Comparison of ENCODE assay signal across 8 cellular contexts in genomic region chr13:112969692-112970338, GRCh38. TPM values are rescaled to one million over a fixed set of nuclear protein-coding genes. Genes with fewer than 3 reads are reported as not detected.
DNase-seq lines count a peak whose midpoint lies in the region; ATAC-seq and TF ChIP-seq lines count a peak whose summit lies in the region.

No MANE protein-coding gene starts in this region.

- POLR2A ChIA-PET in CD4-positive, alpha-beta T cell (lab: Charles Lee), result interaction anchor here (1.0 to 3.2 kb wide), 3 partner anchors 27 to 239 kb away, joined by 4 to 26 read pairs (median 15); partner anchors contain the start of genes CUL4A and PCID2

- intact Hi-C loops in CD4-positive, alpha-beta T cell (cut with DNase I, micrococcal nuclease), result loop anchor here (1.0 to 2.0 kb wide), 2 partner anchors 28 to 241 kb away; no protein-coding TSS in a partner anchor
- intact Hi-C loops in dorsolateral prefrontal cortex (cut with DNase I), result loop anchor here in 1 of 2 donors (1.0 kb wide), 1 partner anchor 28 kb away; no protein-coding TSS in a partner anchor

- CTCF ChIA-PET in CD4-positive, alpha-beta T cell (lab: Charles Lee), result interaction anchor here (0.8 kb wide), 1 partner anchor 60 kb away, joined by 4 read pairs; no protein-coding TSS in a partner anchor

- peak overlapping the region; percentile 89 for H3K4me3 Mint-ChIP-seq in CD4-positive, alpha-beta T cell

- H3K36me3 ChIP-seq in neural cell (ENCODE audit: insufficient read depth, low read length), result no peaks in the 10 kb centered on the region

- H3K79me2 ChIP-seq in neural cell (replicated peaks; ENCODE audit: insufficient read depth, low read length), result peaks cover 33% of the 10 kb centered on the region

- TF ChIP-seq RAD21 in neural cell (conservative IDR thresholded peaks at IDR 0.05), result no peak

- no peak for TF ChIP-seq EP300 in neural cell (conservative IDR thresholded peaks at IDR 0.05; ENCODE audit: poor library complexity, severe bottlenecking)

- peak overlapping the region; percentile 80 for H3K27ac Mint-ChIP-seq in CD4-positive, alpha-beta T cell

- H3K9me3 ChIP-seq in CD4-positive, alpha-beta T cell (ENCODE audit: control insufficient read depth, low read length), result no peaks in the 10 kb centered on the region
- H3K9me3 ChIP-seq in neural cell (ENCODE audit: low read length), result no peaks in the 10 kb centered on the region

- H3K4me2 ChIP-seq in neural cell (ENCODE audit: low read length), result peak overlapping the region; percentile 65

- peaks cover 37% of the 10 kb centered on the region for H3K4me1 Mint-ChIP-seq in CD4-positive, alpha-beta T cell (ENCODE audit: low read depth)

- H3K9me3 Mint-ChIP-seq in CD4-positive, alpha-beta T cell, result no peaks in the 10 kb centered on the region

- H3K9ac ChIP-seq in neural cell (ENCODE audit: low read length), result peak overlapping the region; percentile 87

- TF ChIP-seq CTCF in CD4-positive, alpha-beta T cell (IDR thresholded peaks at IDR 0.05), result no peak
- no peak for TF ChIP-seq CTCF in LNCaP clone FGC (IDR thresholded peaks at IDR 0.05; ENCODE audit: control insufficient read depth, extremely low read depth, insufficient read depth)
- no peak for TF ChIP-seq CTCF in dorsolateral prefrontal cortex (IDR thresholded peaks at IDR 0.05 in 54 of 56, conservative IDR thresholded peaks at IDR 0.05 in 2 of 56; ENCODE audit: low read depth in 1 of 56, partially characterized antibody in 56 of 56)
- no peak for TF ChIP-seq CTCF in neural cell (IDR thresholded peaks at IDR 0.05; ENCODE audit: poor library complexity, severe bottlenecking)

- H3K4me3 ChIP-seq in LNCaP clone FGC (ENCODE audit: low read depth, low read length), result peak overlapping the region; percentile 67
- H3K4me3 ChIP-seq in dorsolateral prefrontal cortex, result peak overlapping the region; percentile 32 to 76 (median 61)
- H3K4me3 ChIP-seq in neural cell (ENCODE audit: low read length), result peak overlapping the region; percentile 72

- no peaks in the 10 kb centered on the region for H3K9me2 ChIP-seq in neural cell (ENCODE audit: insufficient read depth, low read length)

- H3K27ac ChIP-seq in CD4-positive, alpha-beta T cell (ENCODE audit: low read depth, low read length), result peak overlapping the region; percentile 47
- H3K27ac ChIP-seq in dorsolateral prefrontal cortex (peak overlapping the region in 53 of 59 donors; percentile 24 to 93 (median 76)), neural cell (ENCODE audit: low read length) (peak overlapping the region; percentile 88)

- ATAC-seq in CD4-positive, alpha-beta T cell (ENCODE audit: poor library complexity), result no peak
- ATAC-seq in GM21529 (IDR thresholded peaks at IDR 0.05; ENCODE audit: unreplicated experiment), result no peak

- no peaks in the 10 kb centered on the region for H4K20me1 ChIP-seq in neural cell (ENCODE audit: insufficient read depth)

- H3F3A ChIP-seq in neural cell (ENCODE audit: insufficient read depth, low read length, poor library complexity, severe bottlenecking), result no peaks in the 10 kb centered on the region

- no peaks in the 10 kb centered on the region for H3K27me3 ChIP-seq in CD4-positive, alpha-beta T cell (ENCODE audit: control insufficient read depth, insufficient read depth, low read length)
- H3K27me3 ChIP-seq in dorsolateral prefrontal cortex, result peaks cover 0 to 29% (median 0%) of the 10 kb centered on the region in 45 donors
- no peaks in the 10 kb centered on the region for H3K27me3 ChIP-seq in neural cell (ENCODE audit: insufficient read depth, low read depth, low read length)

- peak overlapping the region; percentile 91 for H2AFZ ChIP-seq in neural cell (ENCODE audit: low read depth, low read length)

- DNase-seq in CD4-positive, alpha-beta T cell, result no peak
- DNase-seq in LNCaP clone FGC (ENCODE audit: low read depth) (no peak), dorsolateral prefrontal cortex (peak in 7 of 10 donors; percentile 3 to 45 (median 27)), T-helper 9 cell (no peak), NCI-H2196 treated with DMSO at 0.1 percent for 48 hours (lab: John Stamatoyannopoulos, UW; ENCODE audit: unreplicated experiment) (no peak)
- DNase-seq in stimulated activated CD4-positive, alpha-beta T cell treated with anti-CD3 and anti-CD28 coated beads, Interleukin-1b, Interleukin-23, amount 100 ng/mL, for 48 hours, result no peak

- H3K27me3 Mint-ChIP-seq in CD4-positive, alpha-beta T cell, result no peaks in the 10 kb centered on the region

- peaks cover 6% of the 10 kb centered on the region for H3K36me3 Mint-ChIP-seq in CD4-positive, alpha-beta T cell (ENCODE audit: low read depth)

TF ChIP-seq in neural cell, 6 proteins besides CTCF, POLR2A, EP300 and RAD21:
- no peak for TF ChIP-seq MXI1 (conservative IDR thresholded peaks at IDR 0.05; ENCODE audit: poor library complexity, severe bottlenecking)
- TF ChIP-seq POLR2AphosphoS5 (IDR thresholded peaks at IDR 0.05), result no peak
- no peak for TF ChIP-seq REST (IDR thresholded peaks at IDR 0.05; ENCODE audit: borderline replicate concordance)
- TF ChIP-seq SMC3 (conservative IDR thresholded peaks at IDR 0.05; ENCODE audit: poor library complexity), result no peak
- no peak for TF ChIP-seq EZH2 (IDR thresholded peaks at IDR 0.05; ENCODE audit: borderline replicate concordance, insufficient read depth, low read length, poor library complexity, severe bottlenecking)

RNA-seq across cellular contexts. Expression of gene MCF2L, which starts 0.8 kb away (rescaled TPM):
- 10 to 100 TPM; 13.0 to 13.5 TPM for total RNA-seq in CD4-positive, alpha-beta T cell
- total RNA-seq in dorsolateral prefrontal cortex, result 100 to 1,000 TPM; 181 to 436 (median 311) TPM
- polyA plus RNA-seq in neural cell, result 88.0 and 95.2 TPM in 2 replicates
- polyA minus RNA-seq in neural cell, result 123 and 129 TPM in 2 replicates

Comparison
In these comparisons a context has a peak if more than half of its experiments do, and no peak if none do; other contexts are left out.
1. DNase-seq: peak in dorsolateral prefrontal cortex (7 of 10); none in CD4-positive, alpha-beta T cell (0 of 10), LNCaP clone FGC (single experiment), T-helper 9 cell (single experiment), NCI-H2196 treated with DMSO at 0.1 percent for 48 hours (single experiment) and stimulated activated CD4-positive, alpha-beta T cell treated with anti-CD3 and anti-CD28 coated beads, Interleukin-1b, Interleukin-23, amount 100 ng/mL, for 48 hours (single experiment).
2. RNA of gene MCF2L, which starts 0.8 kb away (total RNA-seq): 181 to 436 TPM in dorsolateral prefrontal cortex; 13.0 to 13.5 TPM in CD4-positive, alpha-beta T cell; every median in the first group is over 10 times any median in the second.
3. Peak in every context shown above with its lines, with median percentiles within 50 percentile points of each other: H3K27ac ChIP-seq and H3K4me3 ChIP-seq.